1 cellular context compared by ENCODE assay signal in the genomic region with DNA sequence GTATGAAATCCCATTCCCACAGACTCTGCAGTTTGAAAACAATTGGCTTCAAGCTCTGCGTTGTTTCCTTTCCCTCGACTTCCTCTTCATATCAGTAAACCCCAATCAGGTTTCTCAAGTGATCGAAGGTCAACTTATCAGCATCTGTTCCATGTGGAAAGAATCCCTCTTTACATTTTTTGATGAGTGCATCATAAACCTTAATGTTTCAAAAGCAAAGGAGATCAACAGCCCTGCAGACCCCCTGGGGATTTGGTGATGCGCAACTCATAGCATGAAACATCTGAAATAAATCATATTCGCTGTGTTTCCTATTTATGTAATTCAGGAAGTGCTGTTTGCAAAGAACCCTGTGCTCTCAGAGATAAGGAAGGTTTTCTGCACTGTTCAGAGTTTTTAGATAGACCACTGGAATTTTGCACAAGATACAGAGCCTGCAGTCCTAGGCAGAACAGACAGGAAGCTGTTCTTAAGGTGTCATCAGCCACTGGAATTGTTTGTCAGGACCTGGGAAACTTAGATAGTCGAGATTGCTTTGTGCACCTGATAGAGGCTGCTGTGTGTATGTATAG.
A peak's percentile ranks its signal among the peaks of the same experiment; 100 is the strongest.
TF ChIP-seq lines count a peak whose summit lies in the region.

No MANE protein-coding gene starts in this region.

TF ChIP-seq in K562, 482 proteins besides CTCF, POLR2A, EP300 and RAD21 (continued from another document and continues in another):
- TF ChIP-seq, protein P1, sequence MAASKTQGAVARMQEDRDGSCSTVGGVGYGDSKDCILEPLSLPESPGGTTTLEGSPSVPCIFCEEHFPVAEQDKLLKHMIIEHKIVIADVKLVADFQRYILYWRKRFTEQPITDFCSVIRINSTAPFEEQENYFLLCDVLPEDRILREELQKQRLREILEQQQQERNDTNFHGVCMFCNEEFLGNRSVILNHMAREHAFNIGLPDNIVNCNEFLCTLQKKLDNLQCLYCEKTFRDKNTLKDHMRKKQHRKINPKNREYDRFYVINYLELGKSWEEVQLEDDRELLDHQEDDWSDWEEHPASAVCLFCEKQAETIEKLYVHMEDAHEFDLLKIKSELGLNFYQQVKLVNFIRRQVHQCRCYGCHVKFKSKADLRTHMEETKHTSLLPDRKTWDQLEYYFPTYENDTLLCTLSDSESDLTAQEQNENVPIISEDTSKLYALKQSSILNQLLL (CRISPR knock-in tag; IDR thresholded peaks at IDR 0.05; ENCODE audit: borderline replicate concordance), result no peak
- TF ChIP-seq, protein P2, sequence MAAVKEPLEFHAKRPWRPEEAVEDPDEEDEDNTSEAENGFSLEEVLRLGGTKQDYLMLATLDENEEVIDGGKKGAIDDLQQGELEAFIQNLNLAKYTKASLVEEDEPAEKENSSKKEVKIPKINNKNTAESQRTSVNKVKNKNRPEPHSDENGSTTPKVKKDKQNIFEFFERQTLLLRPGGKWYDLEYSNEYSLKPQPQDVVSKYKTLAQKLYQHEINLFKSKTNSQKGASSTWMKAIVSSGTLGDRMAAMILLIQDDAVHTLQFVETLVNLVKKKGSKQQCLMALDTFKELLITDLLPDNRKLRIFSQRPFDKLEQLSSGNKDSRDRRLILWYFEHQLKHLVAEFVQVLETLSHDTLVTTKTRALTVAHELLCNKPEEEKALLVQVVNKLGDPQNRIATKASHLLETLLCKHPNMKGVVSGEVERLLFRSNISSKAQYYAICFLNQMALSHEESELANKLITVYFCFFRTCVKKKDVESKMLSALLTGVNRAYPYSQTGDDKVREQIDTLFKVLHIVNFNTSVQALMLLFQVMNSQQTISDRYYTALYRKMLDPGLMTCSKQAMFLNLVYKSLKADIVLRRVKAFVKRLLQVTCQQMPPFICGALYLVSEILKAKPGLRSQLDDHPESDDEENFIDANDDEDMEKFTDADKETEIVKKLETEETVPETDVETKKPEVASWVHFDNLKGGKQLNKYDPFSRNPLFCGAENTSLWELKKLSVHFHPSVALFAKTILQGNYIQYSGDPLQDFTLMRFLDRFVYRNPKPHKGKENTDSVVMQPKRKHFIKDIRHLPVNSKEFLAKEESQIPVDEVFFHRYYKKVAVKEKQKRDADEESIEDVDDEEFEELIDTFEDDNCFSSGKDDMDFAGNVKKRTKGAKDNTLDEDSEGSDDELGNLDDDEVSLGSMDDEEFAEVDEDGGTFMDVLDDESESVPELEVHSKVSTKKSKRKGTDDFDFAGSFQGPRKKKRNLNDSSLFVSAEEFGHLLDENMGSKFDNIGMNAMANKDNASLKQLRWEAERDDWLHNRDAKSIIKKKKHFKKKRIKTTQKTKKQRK (IDR thresholded peaks at IDR 0.05; ENCODE audit: borderline replicate concordance, low read depth, low read length), result no peak
- TF ChIP-seq CBFA2T3 (IDR thresholded peaks at IDR 0.05), result peak; percentile 80
- no peak for TF ChIP-seq TARDBP (IDR thresholded peaks at IDR 0.05)
- TF ChIP-seq SRF (CRISPR knock-in tag; IDR thresholded peaks at IDR 0.05), result no peak
- TF ChIP-seq ZNF217 (CRISPR knock-in tag; IDR thresholded peaks at IDR 0.05), result no peak
- TF ChIP-seq, protein P3, sequence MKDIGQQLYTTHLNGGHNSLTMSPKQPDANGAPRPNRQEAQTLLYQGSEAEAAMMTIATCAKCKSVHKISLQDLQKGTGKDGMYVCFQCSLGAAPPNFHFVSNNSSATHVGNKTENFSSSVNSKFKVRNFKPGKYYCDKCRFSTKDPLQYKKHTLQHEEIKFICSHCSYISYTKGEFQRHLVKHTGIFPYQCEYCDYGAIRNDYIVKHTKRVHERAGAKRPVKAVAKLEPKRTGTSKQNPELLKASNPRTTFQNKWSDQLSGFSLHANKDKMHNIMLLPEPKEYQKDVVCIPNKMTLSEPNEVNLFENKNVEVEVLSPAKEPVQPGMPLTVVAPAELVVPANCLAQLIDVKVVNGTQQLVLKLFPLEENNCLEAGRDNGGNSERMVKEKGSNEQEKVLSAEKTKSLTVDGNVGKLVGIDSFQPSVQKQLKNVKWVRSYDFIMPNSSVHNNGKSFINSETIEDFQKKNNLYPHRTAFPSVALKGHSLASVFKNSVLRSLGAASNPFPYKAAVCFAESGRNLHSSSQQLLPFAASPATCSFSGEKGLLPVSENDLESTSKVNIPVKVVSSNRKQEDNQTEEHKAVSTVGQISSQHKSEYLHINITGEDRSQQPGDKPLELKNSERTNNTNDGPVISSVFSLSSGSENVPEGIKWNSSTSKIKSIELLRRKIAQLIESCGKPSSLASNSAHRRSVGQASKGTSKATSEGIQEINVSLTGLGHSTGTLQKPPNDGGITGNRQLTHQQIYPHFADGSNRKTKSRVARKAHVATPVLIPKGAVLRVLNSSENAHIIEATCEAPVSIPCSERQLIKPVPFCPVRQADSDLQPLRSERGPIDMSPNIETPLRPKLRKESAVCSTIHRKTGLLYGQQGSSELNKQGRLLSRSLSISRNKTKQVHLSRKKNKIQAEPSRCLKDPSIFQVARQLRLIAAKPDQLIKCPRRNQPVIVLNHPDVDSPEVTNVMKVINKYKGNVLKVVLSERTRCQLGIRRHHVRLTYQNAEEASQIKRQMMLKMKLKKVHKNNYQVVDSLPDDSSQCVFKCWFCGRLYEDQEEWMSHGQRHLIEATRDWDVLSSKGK (CRISPR knock-in tag; IDR thresholded peaks at IDR 0.05), result no peak
- no peak for TF ChIP-seq ZNF324 (CRISPR knock-in tag; IDR thresholded peaks at IDR 0.05)
- TF ChIP-seq ZNF197 (CRISPR knock-in tag; IDR thresholded peaks at IDR 0.05; ENCODE audit: low read depth), result no peak
- TF ChIP-seq ERF (CRISPR knock-in tag; IDR thresholded peaks at IDR 0.05), result no peak
- no peak for TF ChIP-seq NCOA4 (IDR thresholded peaks at IDR 0.05; ENCODE audit: partially characterized antibody)
- no peak for TF ChIP-seq HSF4 (CRISPR knock-in tag; IDR thresholded peaks at IDR 0.05; ENCODE audit: borderline replicate concordance)
- TF ChIP-seq FOXK2 (conservative IDR thresholded peaks at IDR 0.05 in 1 of 2, IDR thresholded peaks at IDR 0.05 in 1 of 2; ENCODE audit: low read depth in 2 of 2), result no peak
- TF ChIP-seq ZC3H11A (IDR thresholded peaks at IDR 0.05; ENCODE audit: low read depth, low read length), result no peak
- TF ChIP-seq MEF2A (IDR thresholded peaks at IDR 0.05; ENCODE audit: control insufficient read depth, low read depth, low read length), result no peak
- no peak for TF ChIP-seq ETS2 (tag; IDR thresholded peaks at IDR 0.05; ENCODE audit: borderline replicate concordance, poor library complexity, severe bottlenecking)
- TF ChIP-seq HDAC1 (IDR thresholded peaks at IDR 0.05), result no peak
- TF ChIP-seq, protein P4, sequence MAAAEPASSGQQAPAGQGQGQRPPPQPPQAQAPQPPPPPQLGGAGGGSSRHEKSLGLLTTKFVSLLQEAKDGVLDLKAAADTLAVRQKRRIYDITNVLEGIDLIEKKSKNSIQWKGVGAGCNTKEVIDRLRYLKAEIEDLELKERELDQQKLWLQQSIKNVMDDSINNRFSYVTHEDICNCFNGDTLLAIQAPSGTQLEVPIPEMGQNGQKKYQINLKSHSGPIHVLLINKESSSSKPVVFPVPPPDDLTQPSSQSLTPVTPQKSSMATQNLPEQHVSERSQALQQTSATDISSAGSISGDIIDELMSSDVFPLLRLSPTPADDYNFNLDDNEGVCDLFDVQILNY (CRISPR knock-in tag; IDR thresholded peaks at IDR 0.05), result no peak
- TF ChIP-seq CBFA2T2 (conservative IDR thresholded peaks at IDR 0.05), result peak; percentile 69
- TF ChIP-seq, protein P5, sequence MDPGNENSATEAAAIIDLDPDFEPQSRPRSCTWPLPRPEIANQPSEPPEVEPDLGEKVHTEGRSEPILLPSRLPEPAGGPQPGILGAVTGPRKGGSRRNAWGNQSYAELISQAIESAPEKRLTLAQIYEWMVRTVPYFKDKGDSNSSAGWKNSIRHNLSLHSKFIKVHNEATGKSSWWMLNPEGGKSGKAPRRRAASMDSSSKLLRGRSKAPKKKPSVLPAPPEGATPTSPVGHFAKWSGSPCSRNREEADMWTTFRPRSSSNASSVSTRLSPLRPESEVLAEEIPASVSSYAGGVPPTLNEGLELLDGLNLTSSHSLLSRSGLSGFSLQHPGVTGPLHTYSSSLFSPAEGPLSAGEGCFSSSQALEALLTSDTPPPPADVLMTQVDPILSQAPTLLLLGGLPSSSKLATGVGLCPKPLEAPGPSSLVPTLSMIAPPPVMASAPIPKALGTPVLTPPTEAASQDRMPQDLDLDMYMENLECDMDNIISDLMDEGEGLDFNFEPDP (CRISPR knock-in tag; IDR thresholded peaks at IDR 0.05), result no peak
- TF ChIP-seq DNMT1 (IDR thresholded peaks at IDR 0.05), result no peak
- TF ChIP-seq, protein P6, sequence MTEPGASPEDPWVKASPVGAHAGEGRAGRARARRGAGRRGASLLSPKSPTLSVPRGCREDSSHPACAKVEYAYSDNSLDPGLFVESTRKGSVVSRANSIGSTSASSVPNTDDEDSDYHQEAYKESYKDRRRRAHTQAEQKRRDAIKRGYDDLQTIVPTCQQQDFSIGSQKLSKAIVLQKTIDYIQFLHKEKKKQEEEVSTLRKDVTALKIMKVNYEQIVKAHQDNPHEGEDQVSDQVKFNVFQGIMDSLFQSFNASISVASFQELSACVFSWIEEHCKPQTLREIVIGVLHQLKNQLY (CRISPR knock-in tag; conservative IDR thresholded peaks at IDR 0.05), result no peak
- TF ChIP-seq, protein P7, sequence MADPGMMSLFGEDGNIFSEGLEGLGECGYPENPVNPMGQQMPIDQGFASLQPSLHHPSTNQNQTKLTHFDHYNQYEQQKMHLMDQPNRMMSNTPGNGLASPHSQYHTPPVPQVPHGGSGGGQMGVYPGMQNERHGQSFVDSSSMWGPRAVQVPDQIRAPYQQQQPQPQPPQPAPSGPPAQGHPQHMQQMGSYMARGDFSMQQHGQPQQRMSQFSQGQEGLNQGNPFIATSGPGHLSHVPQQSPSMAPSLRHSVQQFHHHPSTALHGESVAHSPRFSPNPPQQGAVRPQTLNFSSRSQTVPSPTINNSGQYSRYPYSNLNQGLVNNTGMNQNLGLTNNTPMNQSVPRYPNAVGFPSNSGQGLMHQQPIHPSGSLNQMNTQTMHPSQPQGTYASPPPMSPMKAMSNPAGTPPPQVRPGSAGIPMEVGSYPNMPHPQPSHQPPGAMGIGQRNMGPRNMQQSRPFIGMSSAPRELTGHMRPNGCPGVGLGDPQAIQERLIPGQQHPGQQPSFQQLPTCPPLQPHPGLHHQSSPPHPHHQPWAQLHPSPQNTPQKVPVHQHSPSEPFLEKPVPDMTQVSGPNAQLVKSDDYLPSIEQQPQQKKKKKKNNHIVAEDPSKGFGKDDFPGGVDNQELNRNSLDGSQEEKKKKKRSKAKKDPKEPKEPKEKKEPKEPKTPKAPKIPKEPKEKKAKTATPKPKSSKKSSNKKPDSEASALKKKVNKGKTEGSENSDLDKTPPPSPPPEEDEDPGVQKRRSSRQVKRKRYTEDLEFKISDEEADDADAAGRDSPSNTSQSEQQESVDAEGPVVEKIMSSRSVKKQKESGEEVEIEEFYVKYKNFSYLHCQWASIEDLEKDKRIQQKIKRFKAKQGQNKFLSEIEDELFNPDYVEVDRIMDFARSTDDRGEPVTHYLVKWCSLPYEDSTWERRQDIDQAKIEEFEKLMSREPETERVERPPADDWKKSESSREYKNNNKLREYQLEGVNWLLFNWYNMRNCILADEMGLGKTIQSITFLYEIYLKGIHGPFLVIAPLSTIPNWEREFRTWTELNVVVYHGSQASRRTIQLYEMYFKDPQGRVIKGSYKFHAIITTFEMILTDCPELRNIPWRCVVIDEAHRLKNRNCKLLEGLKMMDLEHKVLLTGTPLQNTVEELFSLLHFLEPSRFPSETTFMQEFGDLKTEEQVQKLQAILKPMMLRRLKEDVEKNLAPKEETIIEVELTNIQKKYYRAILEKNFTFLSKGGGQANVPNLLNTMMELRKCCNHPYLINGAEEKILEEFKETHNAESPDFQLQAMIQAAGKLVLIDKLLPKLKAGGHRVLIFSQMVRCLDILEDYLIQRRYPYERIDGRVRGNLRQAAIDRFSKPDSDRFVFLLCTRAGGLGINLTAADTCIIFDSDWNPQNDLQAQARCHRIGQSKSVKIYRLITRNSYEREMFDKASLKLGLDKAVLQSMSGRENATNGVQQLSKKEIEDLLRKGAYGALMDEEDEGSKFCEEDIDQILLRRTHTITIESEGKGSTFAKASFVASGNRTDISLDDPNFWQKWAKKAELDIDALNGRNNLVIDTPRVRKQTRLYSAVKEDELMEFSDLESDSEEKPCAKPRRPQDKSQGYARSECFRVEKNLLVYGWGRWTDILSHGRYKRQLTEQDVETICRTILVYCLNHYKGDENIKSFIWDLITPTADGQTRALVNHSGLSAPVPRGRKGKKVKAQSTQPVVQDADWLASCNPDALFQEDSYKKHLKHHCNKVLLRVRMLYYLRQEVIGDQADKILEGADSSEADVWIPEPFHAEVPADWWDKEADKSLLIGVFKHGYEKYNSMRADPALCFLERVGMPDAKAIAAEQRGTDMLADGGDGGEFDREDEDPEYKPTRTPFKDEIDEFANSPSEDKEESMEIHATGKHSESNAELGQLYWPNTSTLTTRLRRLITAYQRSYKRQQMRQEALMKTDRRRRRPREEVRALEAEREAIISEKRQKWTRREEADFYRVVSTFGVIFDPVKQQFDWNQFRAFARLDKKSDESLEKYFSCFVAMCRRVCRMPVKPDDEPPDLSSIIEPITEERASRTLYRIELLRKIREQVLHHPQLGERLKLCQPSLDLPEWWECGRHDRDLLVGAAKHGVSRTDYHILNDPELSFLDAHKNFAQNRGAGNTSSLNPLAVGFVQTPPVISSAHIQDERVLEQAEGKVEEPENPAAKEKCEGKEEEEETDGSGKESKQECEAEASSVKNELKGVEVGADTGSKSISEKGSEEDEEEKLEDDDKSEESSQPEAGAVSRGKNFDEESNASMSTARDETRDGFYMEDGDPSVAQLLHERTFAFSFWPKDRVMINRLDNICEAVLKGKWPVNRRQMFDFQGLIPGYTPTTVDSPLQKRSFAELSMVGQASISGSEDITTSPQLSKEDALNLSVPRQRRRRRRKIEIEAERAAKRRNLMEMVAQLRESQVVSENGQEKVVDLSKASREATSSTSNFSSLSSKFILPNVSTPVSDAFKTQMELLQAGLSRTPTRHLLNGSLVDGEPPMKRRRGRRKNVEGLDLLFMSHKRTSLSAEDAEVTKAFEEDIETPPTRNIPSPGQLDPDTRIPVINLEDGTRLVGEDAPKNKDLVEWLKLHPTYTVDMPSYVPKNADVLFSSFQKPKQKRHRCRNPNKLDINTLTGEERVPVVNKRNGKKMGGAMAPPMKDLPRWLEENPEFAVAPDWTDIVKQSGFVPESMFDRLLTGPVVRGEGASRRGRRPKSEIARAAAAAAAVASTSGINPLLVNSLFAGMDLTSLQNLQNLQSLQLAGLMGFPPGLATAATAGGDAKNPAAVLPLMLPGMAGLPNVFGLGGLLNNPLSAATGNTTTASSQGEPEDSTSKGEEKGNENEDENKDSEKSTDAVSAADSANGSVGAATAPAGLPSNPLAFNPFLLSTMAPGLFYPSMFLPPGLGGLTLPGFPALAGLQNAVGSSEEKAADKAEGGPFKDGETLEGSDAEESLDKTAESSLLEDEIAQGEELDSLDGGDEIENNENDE (IDR thresholded peaks at IDR 0.05; ENCODE audit: low read depth, low read length), result no peak
- TF ChIP-seq, protein P8, sequence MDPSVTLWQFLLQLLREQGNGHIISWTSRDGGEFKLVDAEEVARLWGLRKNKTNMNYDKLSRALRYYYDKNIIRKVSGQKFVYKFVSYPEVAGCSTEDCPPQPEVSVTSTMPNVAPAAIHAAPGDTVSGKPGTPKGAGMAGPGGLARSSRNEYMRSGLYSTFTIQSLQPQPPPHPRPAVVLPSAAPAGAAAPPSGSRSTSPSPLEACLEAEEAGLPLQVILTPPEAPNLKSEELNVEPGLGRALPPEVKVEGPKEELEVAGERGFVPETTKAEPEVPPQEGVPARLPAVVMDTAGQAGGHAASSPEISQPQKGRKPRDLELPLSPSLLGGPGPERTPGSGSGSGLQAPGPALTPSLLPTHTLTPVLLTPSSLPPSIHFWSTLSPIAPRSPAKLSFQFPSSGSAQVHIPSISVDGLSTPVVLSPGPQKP (CRISPR knock-in tag; IDR thresholded peaks at IDR 0.05), result no peak
